ENCODE assay signal across 8 cellular contexts in genomic region chr5:113612060-113612496, GRCh38.
DNase-seq lines count a peak whose midpoint lies in the region; ATAC-seq, FAIRE-seq and TF ChIP-seq lines count a peak whose summit lies in the region.

No MANE protein-coding gene starts in this region.

- no peak overlapping the region for H3K27ac ChIP-seq in GM12878 (ENCODE audit: control insufficient read depth, insufficient read depth)
- H3K27ac ChIP-seq in upper lobe of right lung: no peak overlapping the region

- TF ChIP-seq POLR2A in GM12878 (IDR thresholded peaks at IDR 0.05; ENCODE audit: low read depth, low read length): no peak

- RAD21 ChIA-PET in GM12878 (lab: Charles Lee; ENCODE audit: unreplicated experiment): interaction anchor here (0.5 to 2.0 kb wide), 23 partner anchors 9 to 1458 kb away, joined by 3 to 23 read pairs (median 4); no protein-coding TSS in a partner anchor

- H3K36me3 ChIP-seq in GM12878 (ENCODE audit: control insufficient read depth in 2 of 2, insufficient read depth in 2 of 2, low read length in 1 of 2): no peaks in the 10 kb centered on the region
- no peaks in the 10 kb centered on the region for H3K36me3 ChIP-seq in upper lobe of right lung

- SMC1A ChIA-PET in GM12878 (lab: Charles Lee; ENCODE audit: uncharacterized antibody, unreplicated experiment): interaction anchor here (0.5 to 2.0 kb wide), 21 partner anchors 9 to 1191 kb away, joined by 3 to 38 read pairs (median 4); no protein-coding TSS in a partner anchor

- ATAC-seq in HG02678 (IDR thresholded peaks at IDR 0.05; ENCODE audit: unreplicated experiment): peak; percentile 76
- ATAC-seq in GM12878: peak; percentile 87
- ATAC-seq in upper lobe of right lung: peak; percentile 71

- H3K79me2 ChIP-seq in GM12878 (ENCODE audit: control insufficient read depth, insufficient read depth, low read length): no peaks in the 10 kb centered on the region

- TF ChIP-seq CTCF in AG04449 (IDR thresholded peaks at IDR 0.05; ENCODE audit: insufficient read depth, low read length, missing control alignments) (peak; percentile 31), GM12873 (IDR thresholded peaks at IDR 0.05; ENCODE audit: insufficient read depth, low read depth, low read length, missing control alignments) (peak; percentile 50), GM12878 (IDR thresholded peaks at IDR 0.05 in 2 of 3, conservative IDR thresholded peaks at IDR 0.05 in 1 of 3; ENCODE audit: control insufficient read depth in 2 of 3, extremely low read depth in 1 of 3, insufficient read depth in 1 of 3, low read depth in 3 of 3, low read length in 3 of 3) (peak; percentile 36 to 77 (median 53); a peak in 4 of 6 replicates), upper lobe of right lung (IDR thresholded peaks at IDR 0.05) (peak; percentile 67)

- no peak for FAIRE-seq in GM12878 (lab: Jason Lieb, UNC)
- peak; percentile 99 for FAIRE-seq in islet of Langerhans (lab: Jason Lieb, UNC)

- no peaks in the 10 kb centered on the region for H4K20me1 ChIP-seq in GM12878 (ENCODE audit: control insufficient read depth, insufficient read depth)

- no peak overlapping the region for H3K9ac ChIP-seq in GM12878 (ENCODE audit: control insufficient read depth, insufficient read depth, low read length)

- H3K4me1 ChIP-seq in GM12878 (ENCODE audit: control insufficient read depth, insufficient read depth, low read length) (no peaks in the 10 kb centered on the region), upper lobe of right lung (no peaks in the 10 kb centered on the region)

- WGBS in GM12878 (ENCODE audit: insufficient coverage, insufficient replicate concordance, low lambda C conversion rate, missing lambda C conversion rate): 1% methylated on average over 4 of the region's 4 CpGs

- H2AFZ ChIP-seq in GM12878 (ENCODE audit: control insufficient read depth, low read depth, low read length): no peak overlapping the region

- no peak overlapping the region for H3K4me3 ChIP-seq in AG04449 (ENCODE audit: low read depth, low read length)
- no peak overlapping the region for H3K4me3 ChIP-seq in GM12878
- H3K4me3 ChIP-seq in upper lobe of right lung: no peak overlapping the region

- POLR2A ChIA-PET in AG04449 (lab: Yijun Ruan, JAX) (no interaction called here), GM12878 (lab: Charles Lee) (no interaction called here)

- no TSS peak for BruUV-seq in GM12878 (replicated peaks; lab: Mats Ljungman, UMichigan)

- H3K27me3 ChIP-seq in GM12878 (replicated peaks in 1 of 2; ENCODE audit: control insufficient read depth in 2 of 2, insufficient read depth in 2 of 2, low read length in 1 of 2) (no peaks in the 10 kb centered on the region), upper lobe of right lung (peaks cover 9% of the 10 kb centered on the region)

- DNase-seq in AG04449 (ENCODE audit: low read depth, low spot score) (no peak), NCI-H2029 treated with DMSO at 0.1 percent for 48 hours (lab: John Stamatoyannopoulos, UW) (peak; percentile 35), GM12878 (ENCODE audit: low read depth, low spot score) (no peak), upper lobe of right lung (no peak)
- DNase-seq in stimulated activated CD4-positive, alpha-beta T cell treated with anti-CD3 and anti-CD28 coated beads, Interleukin-2, amount 100 ng/mL, for 48 hours: no peak

- TF ChIP-seq RAD21 in GM12878 (IDR thresholded peaks at IDR 0.05; ENCODE audit: insufficient read depth, low read depth, low read length): peak; percentile 81

- no peak for TF ChIP-seq EP300 in GM12878 (IDR thresholded peaks at IDR 0.05; ENCODE audit: borderline replicate concordance in 1 of 2, control insufficient read depth in 1 of 2, low read depth in 2 of 2, low read length in 2 of 2)

- CTCF ChIA-PET in AG04449 (lab: Yijun Ruan, JAX): interaction anchor here (0.7 to 5.1 kb wide), 31 partner anchors 9 to 1635 kb away, joined by 3 to 85 read pairs (median 5); no protein-coding TSS in a partner anchor
- CTCF ChIA-PET in GM12878 (lab: Yijun Ruan, JAX): interaction anchor here (0.6 to 4.8 kb wide), 61 partner anchors 9 to 1631 kb away, joined by 3 to 115 read pairs (median 4); partner anchors contain the start of gene DCP2

- in situ Hi-C loops in GM12878 (cut with MboI): no loop called here

- no peaks in the 10 kb centered on the region; the same call in 2 of the 3 replicates for H3K9me3 ChIP-seq in GM12878 (replicated peaks; ENCODE audit: control insufficient read depth, insufficient read depth, low read length)
- H3K9me3 ChIP-seq in upper lobe of right lung: no peaks in the 10 kb centered on the region

- intact Hi-C loops in GM12878 (cut with micrococcal nuclease; ENCODE audit: unreplicated experiment) (loop anchor here (1.0 to 5.0 kb wide), 4 partner anchors 52 to 1175 kb away; no protein-coding TSS in a partner anchor), upper lobe of right lung (cut with DNase I) (no loop called here)

- no peak overlapping the region for H3K4me2 ChIP-seq in GM12878 (ENCODE audit: control insufficient read depth, insufficient read depth)

TF ChIP-seq in GM12878, 131 proteins besides CTCF, POLR2A, EP300 and RAD21:
- TF ChIP-seq CUX1 (IDR thresholded peaks at IDR 0.05; ENCODE audit: insufficient replicate concordance, low read depth, low read length) (no peak), SMC3 (IDR thresholded peaks at IDR 0.05; ENCODE audit: borderline replicate concordance, low read length) (peak; percentile 54; the same call in 1 of the 2 replicates), MYC (IDR thresholded peaks at IDR 0.05; ENCODE audit: insufficient read depth, insufficient read length, insufficient replicate concordance, low read length, severe bottlenecking) (no peak), SPI1 (IDR thresholded peaks at IDR 0.05; ENCODE audit: borderline replicate concordance, insufficient read depth, low read depth, low read length) (no peak)
TF ChIP-seq in GM12878: peak in this region for 1.
